8 cellular contexts compared by ENCODE assay signal in the genomic region with DNA sequence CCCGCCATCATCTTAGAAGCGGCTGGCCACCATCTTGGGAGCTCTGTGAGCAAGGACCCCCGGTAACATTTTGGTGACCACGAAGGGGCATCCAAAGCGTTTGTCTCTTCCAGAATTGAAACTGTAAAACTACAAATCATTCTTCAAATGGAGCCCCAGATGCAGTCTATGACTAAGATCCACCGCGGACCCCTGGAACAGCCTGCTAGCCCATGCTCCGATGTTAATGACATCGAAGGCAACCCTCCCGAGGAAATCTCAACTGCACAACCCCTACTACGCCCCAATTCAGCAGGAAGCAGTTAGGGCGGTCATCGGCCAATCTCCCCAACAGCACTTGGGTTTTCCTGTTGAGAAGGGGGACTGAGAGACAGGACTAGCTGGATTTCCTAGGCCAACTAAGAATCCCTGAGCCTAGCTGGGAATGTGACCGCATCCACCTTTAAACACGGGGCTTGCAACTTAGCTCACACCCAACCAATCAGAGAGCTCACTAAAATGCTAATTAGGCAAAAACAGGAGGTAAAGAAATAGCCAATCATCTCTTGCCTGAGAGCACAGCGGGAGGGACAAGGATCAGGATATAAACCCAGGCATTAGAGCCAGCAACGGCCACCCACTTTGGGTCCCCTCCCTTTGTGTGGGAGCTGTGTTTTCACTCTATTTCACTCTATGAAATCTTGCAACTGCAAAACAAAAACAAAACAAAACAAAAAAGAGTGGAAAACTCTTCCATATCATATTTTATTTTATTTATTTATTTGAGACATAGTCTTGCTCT. TPM values are rescaled to one million over a fixed set of nuclear protein-coding genes. Genes with fewer than 3 reads are reported as not detected.
DNase-seq lines count a peak whose midpoint lies in the region; TF ChIP-seq lines count a peak whose summit lies in the region.
"Not testable (repeated sequence)": the region's sequence is repeated elsewhere in the genome, so short reads cannot be mapped to it uniquely, and the experiment has no call there.

No MANE protein-coding gene starts in this region.

- BruUV-seq in mammary epithelial cell (replicated peaks; lab: Mats Ljungman, UMichigan), result not testable (repeated sequence)

- H3K4me3 Mint-ChIP-seq in neural progenitor cell, result peak overlapping the region; percentile 92

- in situ Hi-C loops in mammary epithelial cell (cut with MboI; ENCODE audit: low sequenced_read_pairs in 2 of 2), result not testable (repeated sequence)

- H3F3A ChIP-seq in SU-DHL-6 (ENCODE audit: insufficient read depth), result not testable (repeated sequence)
- H3F3A ChIP-seq in neural progenitor cell (ENCODE audit: low read depth), result peaks cover 13% of the 10 kb centered on the region

- H3K4me2 ChIP-seq in SU-DHL-6 (ENCODE audit: low read depth, low read length, poor library complexity, severe bottlenecking), result peak overlapping the region; percentile 98
- H3K4me2 ChIP-seq in mammary epithelial cell (ENCODE audit: insufficient read depth, low read depth, low read length), result peak overlapping the region; percentile 91
- peak overlapping the region; percentile 90 for H3K4me2 ChIP-seq in neural progenitor cell

- H3K27ac ChIP-seq in SU-DHL-6 (ENCODE audit: low read depth, low read length); mammary epithelial cell (ENCODE audit: insufficient read depth, low read depth, low read length); neural progenitor cell: not testable (repeated sequence)

- not testable (repeated sequence) for H3K27me3 Mint-ChIP-seq in neural progenitor cell (ENCODE audit: insufficient read depth, low read depth)

- CTCF ChIA-PET in AG04449 (lab: Yijun Ruan, JAX) (interaction anchor here (1.9 to 5.4 kb wide), 2 partner anchors 9 to 12 kb away, joined by 5 to 28 read pairs; no protein-coding TSS in a partner anchor), mammary epithelial cell (lab: Charles Lee; ENCODE audit: low non-redundant PET) (interaction anchor here (0.7 kb wide), 1 partner anchor 73 kb away, joined by 3 read pairs; no protein-coding TSS in a partner anchor)

- not testable (repeated sequence) for H2AFZ ChIP-seq in SU-DHL-6 (ENCODE audit: low read depth, low read length, severe bottlenecking); mammary epithelial cell (ENCODE audit: low read depth, low read length); neural progenitor cell (replicated peaks)

- H4K20me1 ChIP-seq in SU-DHL-6 (ENCODE audit: low read depth, low read length); mammary epithelial cell (ENCODE audit: insufficient read depth, low read length); neural progenitor cell (ENCODE audit: low read depth): not testable (repeated sequence)

- H3K79me2 ChIP-seq in SU-DHL-6 (ENCODE audit: insufficient read depth, low read length) (peaks cover 47% of the 10 kb centered on the region), mammary epithelial cell (ENCODE audit: insufficient read depth, low read length) (peaks cover 26% of the 10 kb centered on the region), neural progenitor cell (ENCODE audit: low read depth) (peaks cover 61% of the 10 kb centered on the region)

- not testable (repeated sequence) for H3K9me3 ChIP-seq in MG63; SU-DHL-6 (ENCODE audit: insufficient read depth, low read length); mammary epithelial cell (replicated peaks; ENCODE audit: insufficient read depth, low read length); neural progenitor cell (ENCODE audit: low read depth)

- H3K9ac ChIP-seq in SU-DHL-6 (ENCODE audit: low read length); mammary epithelial cell (ENCODE audit: insufficient read depth, low read length); neural progenitor cell: not testable (repeated sequence)

- H3K4me1 ChIP-seq in mammary epithelial cell (ENCODE audit: insufficient read depth, low read length), result peaks cover 10% of the 10 kb centered on the region
- not testable (repeated sequence) for H3K4me1 ChIP-seq in neural progenitor cell

- intact Hi-C loops in mammary epithelial cell (cut with micrococcal nuclease), result not testable (repeated sequence)

- not testable (repeated sequence) for H3K9me2 ChIP-seq in SU-DHL-6 (replicated peaks; ENCODE audit: insufficient read depth, low read length)

- not testable (repeated sequence) for H3K9me3 Mint-ChIP-seq in neural progenitor cell

- H3K36me3 ChIP-seq in MG63; SU-DHL-6 (ENCODE audit: low read length); mammary epithelial cell (ENCODE audit: insufficient read depth, low read length); kidney epithelial cell (ENCODE audit: control insufficient read depth, insufficient read depth, low read length); neural progenitor cell: not testable (repeated sequence)

- not testable (repeated sequence) for H3K27me3 ChIP-seq in MG63; SU-DHL-6 (ENCODE audit: low read length); mammary epithelial cell (ENCODE audit: insufficient read depth, low read length); kidney epithelial cell (ENCODE audit: control insufficient read depth, insufficient read depth, low read length); neural progenitor cell

- not testable (repeated sequence) for TF ChIP-seq CTCF in AG04449 (IDR thresholded peaks at IDR 0.05; ENCODE audit: insufficient read depth, low read length, missing control alignments); SU-DHL-6 (IDR thresholded peaks at IDR 0.05; ENCODE audit: insufficient read depth, low read length, poor library complexity, severe bottlenecking); mammary epithelial cell (conservative IDR thresholded peaks at IDR 0.05 in 1 of 2, IDR thresholded peaks at IDR 0.05 in 1 of 2; ENCODE audit: extremely low read depth in 1 of 2, insufficient read depth in 1 of 2, low read depth in 1 of 2, low read length in 2 of 2); kidney epithelial cell (IDR thresholded peaks at IDR 0.05; ENCODE audit: insufficient read depth, low read length, poor library complexity, severe bottlenecking); neural progenitor cell (IDR thresholded peaks at IDR 0.05)

- H3K36me3 Mint-ChIP-seq in neural progenitor cell, result peaks cover 11% of the 10 kb centered on the region

- POLR2A ChIA-PET in AG04449 (lab: Yijun Ruan, JAX), result not testable (repeated sequence)

- DNase-seq in AG04449 (ENCODE audit: low read depth, low spot score); MG63; mammary epithelial cell; kidney epithelial cell (ENCODE audit: low read depth); neural progenitor cell (ENCODE audit: low spot score): not testable (repeated sequence)
- peak; percentile 32 for DNase-seq in activated CD8-positive, alpha-beta memory T cell treated with anti-CD3 and anti-CD28 coated beads, Interleukin-2, amount 50 U/mL, for 48 hours

- WGBS in mammary epithelial cell (ENCODE audit: low coverage, missing lambda C conversion rate), result 96% methylated on average over 15 of the region's 17 CpGs

- H3K4me3 ChIP-seq in AG04449 (ENCODE audit: low read depth, low read length), result peak overlapping the region; percentile 86
- peak overlapping the region; percentile 63; the same call in 1 of the 2 replicates for H3K4me3 ChIP-seq in GM08714 (ENCODE audit: low read length)
- H3K4me3 ChIP-seq in MG63, result peak overlapping the region; percentile 80
- H3K4me3 ChIP-seq in SU-DHL-6 (ENCODE audit: insufficient read depth, low read length, poor library complexity, severe bottlenecking); mammary epithelial cell (replicated peaks in 1 of 3; ENCODE audit: insufficient read depth in 1 of 3, low read depth in 2 of 3, low read length in 3 of 3): not testable (repeated sequence)
- peak overlapping the region; percentile 57 for H3K4me3 ChIP-seq in kidney epithelial cell (ENCODE audit: low read depth, low read length)
- peak overlapping the region; percentile 78 for H3K4me3 ChIP-seq in neural progenitor cell

- peaks cover 14% of the 10 kb centered on the region for H3K4me1 Mint-ChIP-seq in neural progenitor cell

- dilution Hi-C loops in mammary epithelial cell (cut with HindIII; ENCODE audit: low sequenced_read_pairs), result loop anchor here (5.0 kb wide), 1 partner anchor 57 kb away; no protein-coding TSS in a partner anchor

- H3K27ac Mint-ChIP-seq in neural progenitor cell, result not testable (repeated sequence)

RNA-seq across cellular contexts. Expression of a gene that starts 1.7 kb away (rescaled TPM):
- 1.7 and 3.2 TPM in 2 replicates for total RNA-seq in MG63 (2014; rRNA removed; shearing (Covaris generic); ENCODE audit: low replicate concordance)
- total RNA-seq in mammary epithelial cell (10 to 100 TPM; 10.8 to 20.5 TPM), kidney epithelial cell (5.3 and 5.4 TPM in 2 replicates), neural progenitor cell (ENCODE audit: low replicate concordance) (58.9 and 88.8 TPM in 2 replicates)
- polyA plus RNA-seq in mammary epithelial cell, result 7.4 TPM
- 11.0 TPM for polyA minus RNA-seq in mammary epithelial cell

RNA-seq across cellular contexts. Expression of a gene that starts 28.3 kb away (rescaled TPM):
- 3.8 and 5.9 TPM in 2 replicates for total RNA-seq in MG63 (2014; rRNA removed; shearing (Covaris generic); ENCODE audit: low replicate concordance)
- total RNA-seq in mammary epithelial cell, result 1 to 10 TPM; 1.5 to 2.4 TPM
- polyA plus RNA-seq in mammary epithelial cell, result 0.58 TPM
- not detected for polyA minus RNA-seq in mammary epithelial cell
- total RNA-seq in kidney epithelial cell, result 2.4 and 2.6 TPM in 2 replicates
- 2.0 and 8.8 TPM in 2 replicates for total RNA-seq in neural progenitor cell (ENCODE audit: low replicate concordance)

RNA-seq across cellular contexts. Expression of a gene that starts 43.8 kb away (rescaled TPM):
- 4.7 and 15.4 TPM in 2 replicates for total RNA-seq in MG63 (2014; rRNA removed; shearing (Covaris generic); ENCODE audit: low replicate concordance)
- total RNA-seq in mammary epithelial cell, result 1 to 10 TPM; 5.0 to 5.3 TPM
- polyA plus RNA-seq in mammary epithelial cell, result 4.0 TPM
- 11.9 TPM for polyA minus RNA-seq in mammary epithelial cell
- total RNA-seq in kidney epithelial cell, result 10.7 and 13.6 TPM in 2 replicates
- total RNA-seq in neural progenitor cell (ENCODE audit: low replicate concordance), result 14.9 and 27.4 TPM in 2 replicates
